11 cellular contexts compared by ENCODE assay signal in the genomic region with DNA sequence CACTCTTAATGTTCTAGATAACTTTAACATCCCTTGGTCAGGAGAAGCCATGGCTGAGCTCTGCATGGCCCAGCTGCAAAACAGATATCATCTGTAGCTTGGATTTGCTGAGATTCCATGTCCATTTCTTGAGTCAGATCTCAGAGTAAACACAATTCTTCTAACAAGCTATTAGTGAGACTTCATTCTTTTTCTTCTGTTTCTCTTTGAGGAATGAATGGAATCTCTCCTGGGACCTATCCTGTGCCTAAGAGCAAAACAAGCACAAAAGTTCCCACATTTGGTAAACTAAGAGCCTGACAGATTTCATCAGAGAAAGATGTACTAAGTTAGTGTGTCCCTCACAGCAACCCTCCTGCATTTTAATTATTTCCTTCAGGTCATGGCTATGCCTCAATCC.
DNase-seq lines count a peak whose midpoint lies in the region; ATAC-seq, FAIRE-seq and TF ChIP-seq lines count a peak whose summit lies in the region.
"Had no signal": no experiment of that assay in that cellular context is flagged by ENCODE, and none has a peak within 500 bp of the region (broad histone marks: within the 10 kb centered on the region; RNA-seq: fewer than 3 reads in every experiment).

No MANE protein-coding gene starts in this region.

- no peak overlapping the region for H3K9ac ChIP-seq in SK-N-SH

- TF ChIP-seq CTCF in SK-N-SH (IDR thresholded peaks at IDR 0.05) (no peak), fibroblast of the aortic adventitia (IDR thresholded peaks at IDR 0.05; ENCODE audit: insufficient read depth, low read length) (no peak), gastrocnemius medialis (IDR thresholded peaks at IDR 0.05 in 4 of 5, conservative IDR thresholded peaks at IDR 0.05 in 1 of 5) (no peak), D721Med (IDR thresholded peaks at IDR 0.05; ENCODE audit: insufficient read depth, missing control alignments) (no peak)

- peaks cover 79% of the 10 kb centered on the region for H3K79me2 ChIP-seq in SK-N-SH (ENCODE audit: insufficient read depth)

- TF ChIP-seq RAD21 in SK-N-SH (IDR thresholded peaks at IDR 0.05; ENCODE audit: low read length): no peak

- H2AFZ ChIP-seq in SK-N-SH (ENCODE audit: low read depth): no peak overlapping the region

- TF ChIP-seq EP300 in SK-N-SH (IDR thresholded peaks at IDR 0.05; ENCODE audit: borderline replicate concordance in 1 of 2, low read depth in 1 of 2, low read length in 1 of 2): 0 out of 4 replicates have a peak, but pooled peaks of 1 of the 2 experiments have one; percentile 13

- H3K27me3 ChIP-seq in SK-N-SH (ENCODE audit: insufficient read depth): no peaks in the 10 kb centered on the region
- H3K27me3 ChIP-seq in gastrocnemius medialis: no peaks in the 10 kb centered on the region
- H3K27me3 ChIP-seq: MG63 had no signal

- DNase-seq in Caki2 (ENCODE audit: low read depth) (peak; percentile 80), SK-N-SH (no peak), fibroblast of the aortic adventitia (ENCODE audit: low read depth) (peak; percentile 86), gastrocnemius medialis (no peak), GM19238 (ENCODE audit: insufficient read length, low spot score) (no peak), SK-N-DZ (ENCODE audit: low spot score) (no peak), D721Med (ENCODE audit: insufficient read length, low spot score) (no peak)
- DNase-seq: activated effector memory CD4-positive, alpha-beta T cell treated with anti-CD3 and anti-CD28 coated beads, Interleukin-2, amount 50 U/mL, for 16 hours; GOT3; MG63 had no signal

- H3K9me3 ChIP-seq in SK-N-SH (no peaks in the 10 kb centered on the region), gastrocnemius medialis (no peaks in the 10 kb centered on the region)
- H3K9me3 ChIP-seq: MG63 had no signal

- no peaks in the 10 kb centered on the region for H4K20me1 ChIP-seq in SK-N-SH (ENCODE audit: insufficient read depth)

- H3K9me2 ChIP-seq in SK-N-SH: no peaks in the 10 kb centered on the region

- POLR2A ChIA-PET in SK-N-SH (lab: Yijun Ruan, JAX): no interaction called here

- peaks cover 0 to 37% of the 10 kb centered on the region in 2 experiments; a peak in 2 of 4 replicates for H3K4me1 ChIP-seq in SK-N-SH (ENCODE audit: control insufficient read depth in 1 of 2, insufficient read depth in 2 of 2, low read depth in 1 of 2, low read length in 1 of 2)
- peaks cover 0 to 17% of the 10 kb centered on the region in 2 donors for H3K4me1 ChIP-seq in gastrocnemius medialis

- FAIRE-seq in D721Med (lab: Jason Lieb, UNC): no peak

- ATAC-seq in gastrocnemius medialis (peak; percentile 80 to 82), HG03280 (IDR thresholded peaks at IDR 0.05; ENCODE audit: unreplicated experiment) (no peak)

- intact Hi-C loops in gastrocnemius medialis (cut with DNase I; ENCODE audit: low total_unique reads): no loop called here

- H3K27ac ChIP-seq in SK-N-SH (ENCODE audit: low read depth in 2 of 2, low read length in 1 of 2): peak overlapping the region; percentile 64 to 67
- H3K27ac ChIP-seq in gastrocnemius medialis: peak overlapping the region; percentile 23 to 65 (median 36)

- no peak for TF ChIP-seq POLR2A in gastrocnemius medialis (IDR thresholded peaks at IDR 0.05)

- no peak overlapping the region; the same call in 1 of the 2 replicates for H3K4me2 ChIP-seq in SK-N-SH

- H3F3A ChIP-seq in SK-N-SH (replicated peaks; ENCODE audit: insufficient read depth): peaks cover 15% of the 10 kb centered on the region

- in situ Hi-C loops in Caki2 (cut with HindIII; ENCODE audit: low pct_unique_long_range_greater_than_20kb, low sequenced_read_pairs): no loop called here
- in situ Hi-C loops in gastrocnemius medialis (cut with MboI; ENCODE audit: low sequenced_read_pairs in 4 of 4): no loop called here

- H3K36me3 ChIP-seq in SK-N-SH (replicated peaks in 1 of 2; ENCODE audit: control insufficient read depth in 1 of 2, insufficient read depth in 2 of 2, low read length in 1 of 2) (peaks cover 5 to 9% of the 10 kb centered on the region in 2 experiments), gastrocnemius medialis (no peaks in the 10 kb centered on the region)
- H3K36me3 ChIP-seq: MG63 had no signal

- H3K4me3 ChIP-seq in SK-N-SH (ENCODE audit: low read depth in 2 of 2, low read length in 1 of 2) (no peak overlapping the region), fibroblast of the aortic adventitia (ENCODE audit: low read depth, low read length) (no peak overlapping the region), gastrocnemius medialis (no peak overlapping the region)
- H3K4me3 ChIP-seq: MG63 had no signal

- CTCF ChIA-PET in SK-N-SH (lab: Yijun Ruan, JAX): no interaction called here

TF ChIP-seq in SK-N-SH, 30 proteins besides CTCF, POLR2A, EP300 and RAD21:
- TF ChIP-seq TCF12 (IDR thresholded peaks at IDR 0.05) (peak; percentile 57), JUND (IDR thresholded peaks at IDR 0.05) (0 out of 2 replicates have a peak, but pooled peaks have one; percentile 12), CHD2 (IDR thresholded peaks at IDR 0.05; ENCODE audit: low read length, partially characterized antibody) (no peak), TEAD4 (IDR thresholded peaks at IDR 0.05; ENCODE audit: borderline replicate concordance, insufficient read depth) (no peak)
- TF ChIP-seq, protein P1, sequence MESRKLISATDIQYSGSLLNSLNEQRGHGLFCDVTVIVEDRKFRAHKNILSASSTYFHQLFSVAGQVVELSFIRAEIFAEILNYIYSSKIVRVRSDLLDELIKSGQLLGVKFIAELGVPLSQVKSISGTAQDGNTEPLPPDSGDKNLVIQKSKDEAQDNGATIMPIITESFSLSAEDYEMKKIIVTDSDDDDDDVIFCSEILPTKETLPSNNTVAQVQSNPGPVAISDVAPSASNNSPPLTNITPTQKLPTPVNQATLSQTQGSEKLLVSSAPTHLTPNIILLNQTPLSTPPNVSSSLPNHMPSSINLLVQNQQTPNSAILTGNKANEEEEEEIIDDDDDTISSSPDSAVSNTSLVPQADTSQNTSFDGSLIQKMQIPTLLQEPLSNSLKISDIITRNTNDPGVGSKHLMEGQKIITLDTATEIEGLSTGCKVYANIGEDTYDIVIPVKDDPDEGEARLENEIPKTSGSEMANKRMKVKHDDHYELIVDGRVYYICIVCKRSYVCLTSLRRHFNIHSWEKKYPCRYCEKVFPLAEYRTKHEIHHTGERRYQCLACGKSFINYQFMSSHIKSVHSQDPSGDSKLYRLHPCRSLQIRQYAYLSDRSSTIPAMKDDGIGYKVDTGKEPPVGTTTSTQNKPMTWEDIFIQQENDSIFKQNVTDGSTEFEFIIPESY (IDR thresholded peaks at IDR 0.05; ENCODE audit: borderline replicate concordance, low read depth): no peak
- TF ChIP-seq, protein P2, sequence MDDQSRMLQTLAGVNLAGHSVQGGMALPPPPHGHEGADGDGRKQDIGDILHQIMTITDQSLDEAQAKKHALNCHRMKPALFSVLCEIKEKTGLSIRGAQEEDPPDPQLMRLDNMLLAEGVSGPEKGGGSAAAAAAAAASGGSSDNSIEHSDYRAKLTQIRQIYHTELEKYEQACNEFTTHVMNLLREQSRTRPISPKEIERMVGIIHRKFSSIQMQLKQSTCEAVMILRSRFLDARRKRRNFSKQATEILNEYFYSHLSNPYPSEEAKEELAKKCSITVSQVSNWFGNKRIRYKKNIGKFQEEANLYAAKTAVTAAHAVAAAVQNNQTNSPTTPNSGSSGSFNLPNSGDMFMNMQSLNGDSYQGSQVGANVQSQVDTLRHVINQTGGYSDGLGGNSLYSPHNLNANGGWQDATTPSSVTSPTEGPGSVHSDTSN (IDR thresholded peaks at IDR 0.05): 0 out of 2 replicates have a peak, but pooled peaks have one; percentile 15
TF ChIP-seq in SK-N-SH: peak in this region for 3.

Comparison
In these comparisons a context has a peak if more than half of its experiments do, and no peak if none do; other contexts are left out.
1. DNase-seq: peak in Caki2 (single experiment) and fibroblast of the aortic adventitia (single experiment); none in SK-N-SH (single experiment), gastrocnemius medialis (0 of 2), GM19238 (single experiment), SK-N-DZ (single experiment) and D721Med (single experiment).